8 cellular contexts compared by ENCODE assay signal in the genomic region with DNA sequence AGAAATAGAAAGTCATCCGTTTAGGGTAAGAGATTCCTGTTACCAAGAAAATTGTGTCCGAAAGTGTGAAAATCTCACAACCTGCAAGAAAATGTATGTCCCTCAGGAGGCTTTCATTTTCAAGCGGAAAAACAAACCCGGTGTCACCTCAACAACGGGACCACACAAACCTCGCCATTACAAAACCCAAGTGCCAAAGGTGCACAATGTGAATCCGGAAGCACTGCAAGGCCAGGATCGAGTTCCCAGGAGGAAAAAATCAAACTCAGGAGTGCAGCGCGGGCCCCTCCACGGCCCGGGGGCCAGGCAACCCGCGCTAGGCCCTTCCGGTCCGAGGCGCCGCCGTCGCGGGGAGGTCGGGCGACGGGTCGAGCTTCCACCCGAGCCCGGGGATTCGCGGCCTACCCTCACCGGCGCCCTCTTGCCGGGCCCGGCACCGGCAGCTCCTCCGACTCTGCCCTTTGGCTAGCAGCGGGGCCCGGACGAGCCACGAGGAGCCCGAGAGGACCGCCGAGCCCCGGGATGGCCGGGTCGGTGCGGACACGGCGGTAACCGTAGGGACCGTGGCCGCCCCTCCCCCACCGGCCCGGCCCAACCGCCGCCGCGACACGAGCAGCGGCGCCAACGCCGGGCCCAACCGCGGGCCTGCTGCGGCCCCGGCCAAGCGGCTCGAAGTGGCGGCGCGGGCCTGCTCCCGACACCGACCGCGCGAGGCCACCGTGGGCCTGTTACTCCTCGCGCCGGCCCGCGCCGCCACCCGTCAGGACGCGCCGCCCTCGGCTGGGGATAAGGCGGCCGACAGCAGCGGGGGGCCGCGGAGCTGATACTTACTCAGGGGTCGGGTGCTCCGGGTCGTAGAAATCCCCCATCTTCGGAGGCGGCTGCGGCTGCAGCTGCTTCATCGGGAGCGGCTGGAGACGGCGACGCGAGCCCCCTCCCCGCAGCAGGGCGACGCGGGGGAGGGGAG. TPM values are rescaled to one million over a fixed set of nuclear protein-coding genes. Genes with fewer than 3 reads are reported as not detected.
DNase-seq lines count a peak whose midpoint lies in the region; ATAC-seq and TF ChIP-seq lines count a peak whose summit lies in the region.

No MANE protein-coding gene starts in this region.

- peaks cover 10% of the 10 kb centered on the region for H3K27me3 Mint-ChIP-seq in glutamatergic neuron (ENCODE audit: unreplicated experiment)
- no peaks in the 10 kb centered on the region for H3K27me3 Mint-ChIP-seq in osteocyte (ENCODE audit: unreplicated experiment)

- DNase-seq in AG04450 (ENCODE audit: low read depth, low spot score) (no peak), SHP77 (lab: John Stamatoyannopoulos, UW) (peak; percentile 13 to 19), glutamatergic neuron (peak; percentile 54), osteocyte (ENCODE audit: extremely low spot score, unreplicated experiment) (peak; percentile 86), testis (peak; percentile 43)
- DNase-seq in activated naive CD4-positive, alpha-beta T cell treated with anti-CD3 and anti-CD28 coated beads, Interleukin-2, amount 50 U/mL, for 16 hours = peak; percentile 58

- POLR2A ChIA-PET in AG04450 (lab: Yijun Ruan, JAX) = interaction anchor here (0.5 to 2.6 kb wide), 6 partner anchors 50 to 217 kb away, joined by 3 to 10 read pairs (median 5); a partner anchor contains a TSS

- peaks cover 17% of the 10 kb centered on the region for H3K9me3 Mint-ChIP-seq in glutamatergic neuron (ENCODE audit: unreplicated experiment)
- H3K9me3 Mint-ChIP-seq in osteocyte (ENCODE audit: unreplicated experiment) = no peaks in the 10 kb centered on the region

- 0 to 1% methylated on average over 8 to 71 of the region's 109 CpGs for WGBS in testis, 2 donors

- peak overlapping the region; percentile 97 for H3K4me3 Mint-ChIP-seq in glutamatergic neuron (ENCODE audit: unreplicated experiment)
- peak overlapping the region; percentile 95 for H3K4me3 Mint-ChIP-seq in osteocyte (ENCODE audit: unreplicated experiment)

- H3K4me1 Mint-ChIP-seq in glutamatergic neuron (ENCODE audit: low read depth, unreplicated experiment) = peaks cover 18% of the 10 kb centered on the region
- peaks cover 51% of the 10 kb centered on the region for H3K4me1 Mint-ChIP-seq in osteocyte (ENCODE audit: unreplicated experiment)

- intact Hi-C loops in testis (cut with DNase I; ENCODE audit: low total_unique reads) = no loop called here

- peak overlapping the region; percentile 62 for H3K27ac ChIP-seq in AG04450 (ENCODE audit: low read depth, low read length)
- peak overlapping the region; percentile 90 to 98 for H3K27ac ChIP-seq in testis

- TF ChIP-seq CTCF in AG04450 (IDR thresholded peaks at IDR 0.05; ENCODE audit: low read depth, low read length) = no peak
- TF ChIP-seq CTCF in glutamatergic neuron (IDR thresholded peaks at IDR 0.05; ENCODE audit: partially characterized antibody, unreplicated experiment) = no peak
- no peak for TF ChIP-seq CTCF in osteocyte (IDR thresholded peaks at IDR 0.05)
- TF ChIP-seq CTCF in testis (IDR thresholded peaks at IDR 0.05) = no peak

- H3K36me3 Mint-ChIP-seq in glutamatergic neuron (ENCODE audit: unreplicated experiment) = no peaks in the 10 kb centered on the region
- H3K36me3 Mint-ChIP-seq in osteocyte (ENCODE audit: unreplicated experiment) = no peaks in the 10 kb centered on the region

- H3K27me3 ChIP-seq in AG04450 (ENCODE audit: control insufficient read depth, insufficient read depth, low read length) (no peaks in the 10 kb centered on the region), testis (no peaks in the 10 kb centered on the region)

- H3K9me3 ChIP-seq in AG04450 (ENCODE audit: control insufficient read depth, insufficient read depth, low read length) (no peaks in the 10 kb centered on the region; the same call in 1 of the 2 replicates), testis (no peaks in the 10 kb centered on the region)

- H3K27ac Mint-ChIP-seq in glutamatergic neuron (ENCODE audit: unreplicated experiment) (peak overlapping the region; percentile 99), osteocyte (ENCODE audit: unreplicated experiment) (peak overlapping the region; percentile 97)

- no peak for TF ChIP-seq POLR2A in testis (IDR thresholded peaks at IDR 0.05)

- H3K4me1 ChIP-seq in testis = peaks cover 47% of the 10 kb centered on the region

- no peaks in the 10 kb centered on the region for H3K36me3 ChIP-seq in testis (ENCODE audit: low read depth, missing control alignments)

- H3K4me3 ChIP-seq in AG04450 (ENCODE audit: low read depth, low read length) = peak overlapping the region; percentile 77
- H3K4me3 ChIP-seq in testis = peak overlapping the region; percentile 94 to 97

- CTCF ChIA-PET in AG04450 (lab: Charles Lee) = interaction anchor here (0.7 to 2.7 kb wide), 3 partner anchors 23 to 161 kb away, joined by 3 to 11 read pairs (median 3); no protein-coding TSS in a partner anchor

- ATAC-seq in GM18909 (IDR thresholded peaks at IDR 0.05; ENCODE audit: poor library complexity, unreplicated experiment) = peak; percentile 37
- ATAC-seq in HG03175 (IDR thresholded peaks at IDR 0.05; ENCODE audit: unreplicated experiment) = peak; percentile 24

RNA-seq across cellular contexts. Expression of a gene that starts 0.6 kb away (rescaled TPM):
- polyA plus RNA-seq in AG04450 (2011; rRNA removed) = 25.9 and 30.8 TPM in 2 replicates
- polyA minus RNA-seq in AG04450 (2011; rRNA and poly(A)+ RNA removed) = 41.1 and 57.5 TPM in 2 replicates
- 59.1 TPM for total RNA-seq in glutamatergic neuron (ENCODE audit: unreplicated experiment)
- total RNA-seq in osteocyte = 45.0 and 47.1 TPM in 2 replicates
- total RNA-seq in testis = 10 to 100 TPM; 76.7 to 95.2 TPM
- 37.1 TPM for polyA plus RNA-seq in testis (ENCODE audit: insufficient read depth, low read depth, low replicate concordance)
